Comparison of ENCODE assay signal across 22 cellular contexts in genomic region chr12:120562906-120563305, GRCh38. TPM values are rescaled to one million over a fixed set of nuclear protein-coding genes. Genes with fewer than 3 reads are reported as not detected.
A peak's percentile ranks its signal among the peaks of the same experiment; 100 is the strongest.
DNase-seq lines count a peak whose midpoint lies in the region; ATAC-seq and TF ChIP-seq lines count a peak whose summit lies in the region.
"Had no signal": no experiment of that assay in that cellular context is flagged by ENCODE, and none has a peak within 500 bp of the region (broad histone marks: within the 10 kb centered on the region; RNA-seq: fewer than 3 reads in every experiment).

No MANE protein-coding gene starts in this region.

- H3K4me3 ChIP-seq in right atrium auricular region: no peak overlapping the region
- H3K4me3 ChIP-seq in upper lobe of right lung: no peak overlapping the region
- H3K4me3 ChIP-seq: breast epithelium, spleen, suprapubic skin had no signal

- H3K4me1 ChIP-seq in right atrium auricular region: peaks cover 0 to 10% of the 10 kb centered on the region in 2 donors
- H3K4me1 ChIP-seq in upper lobe of right lung: no peaks in the 10 kb centered on the region
- H3K4me1 ChIP-seq: breast epithelium, suprapubic skin had no signal

- no peaks in the 10 kb centered on the region for H3K4me1 Mint-ChIP-seq in activated T-cell treated with anti-CD3 and anti-CD28 coated beads, Interleukin-2, amount 50 U/mL, for 24 hours (ENCODE audit: low read depth)
- no peaks in the 10 kb centered on the region for H3K4me1 Mint-ChIP-seq in central memory CD8-positive, alpha-beta T cell
- no peaks in the 10 kb centered on the region for H3K4me1 Mint-ChIP-seq in stimulated activated naive B cell treated with anti-CD40 and anti-IgM and Interleukin-4, amounts not matched to agents 10 μg/mL and 1 μg/mL and 100 μg/mL, for 72 hours
- H3K4me1 Mint-ChIP-seq: activated CD4-positive, alpha-beta memory T cell treated with anti-CD3 and anti-CD28 coated beads, Interleukin-2, amount 10 ng/mL, durations not matched to agents 7 days and 5 days had no signal

- H3K36me3 ChIP-seq in right atrium auricular region: peaks cover 91% of the 10 kb centered on the region
- H3K36me3 ChIP-seq in upper lobe of right lung: peaks cover 97% of the 10 kb centered on the region

- intact Hi-C loops in upper lobe of right lung (cut with DNase I): no loop called here

- no peak overlapping the region for H3K4me3 Mint-ChIP-seq in activated T-cell treated with anti-CD3 and anti-CD28 coated beads, Interleukin-2, amount 50 U/mL, for 24 hours
- no peak overlapping the region for H3K4me3 Mint-ChIP-seq in central memory CD8-positive, alpha-beta T cell
- no peak overlapping the region for H3K4me3 Mint-ChIP-seq in stimulated activated naive B cell treated with anti-CD40 and anti-IgM and Interleukin-4, amounts not matched to agents 10 μg/mL and 1 μg/mL and 100 μg/mL, for 72 hours
- H3K4me3 Mint-ChIP-seq: activated CD4-positive, alpha-beta memory T cell treated with anti-CD3 and anti-CD28 coated beads, Interleukin-2, amount 10 ng/mL, durations not matched to agents 7 days and 5 days; natural killer cell treated with Interleukin-12 subunit alpha and Interleukin-12 subunit beta and Interleukin-15 and Interleukin-18, amount 100 ng/mL, for 72 hours had no signal

- TF ChIP-seq CTCF in right atrium auricular region (IDR thresholded peaks at IDR 0.05): no peak
- TF ChIP-seq CTCF in upper lobe of right lung (IDR thresholded peaks at IDR 0.05): no peak

- H3K27ac ChIP-seq in right atrium auricular region: peak overlapping the region; percentile 68 to 73
- no peak overlapping the region for H3K27ac ChIP-seq in upper lobe of right lung
- H3K27ac ChIP-seq: 22Rv1, breast epithelium, HL-60, suprapubic skin had no signal

- H3K27me3 Mint-ChIP-seq in activated T-cell treated with anti-CD3 and anti-CD28 coated beads, Interleukin-2, amount 50 U/mL, for 24 hours: no peaks in the 10 kb centered on the region
- no peaks in the 10 kb centered on the region for H3K27me3 Mint-ChIP-seq in central memory CD8-positive, alpha-beta T cell
- H3K27me3 Mint-ChIP-seq in stimulated activated naive B cell treated with anti-CD40 and anti-IgM and Interleukin-4, amounts not matched to agents 10 μg/mL and 1 μg/mL and 100 μg/mL, for 72 hours: no peaks in the 10 kb centered on the region
- H3K27me3 Mint-ChIP-seq: activated CD4-positive, alpha-beta memory T cell treated with anti-CD3 and anti-CD28 coated beads, Interleukin-2, amount 10 ng/mL, durations not matched to agents 7 days and 5 days; natural killer cell treated with Interleukin-12 subunit alpha and Interleukin-12 subunit beta and Interleukin-15 and Interleukin-18, amount 100 ng/mL, for 72 hours had no signal

- ATAC-seq in central memory CD8-positive, alpha-beta T cell (replicated peaks; ENCODE audit: extremely low read depth, poor library complexity, severe bottlenecking): no peak
- no peak for ATAC-seq in stimulated activated naive B cell treated with anti-CD40 and anti-IgM and Interleukin-4, amounts not matched to agents 10 μg/mL and 1 μg/mL and 100 μg/mL, for 72 hours (replicated peaks)
- ATAC-seq in upper lobe of right lung: no peak
- ATAC-seq: SK-N-SH treated with all-trans-retinoic acid at 6 μM for 48 hours had no signal

- H3K27me3 ChIP-seq in right atrium auricular region (no peaks in the 10 kb centered on the region), upper lobe of right lung (no peaks in the 10 kb centered on the region)
- H3K27me3 ChIP-seq: breast epithelium, spleen, suprapubic skin had no signal

- peaks cover 94% of the 10 kb centered on the region for H3K36me3 Mint-ChIP-seq in activated T-cell treated with anti-CD3 and anti-CD28 coated beads, Interleukin-2, amount 50 U/mL, for 24 hours (ENCODE audit: low read depth)
- peaks cover 91% of the 10 kb centered on the region for H3K36me3 Mint-ChIP-seq in central memory CD8-positive, alpha-beta T cell (ENCODE audit: insufficient read depth)
- H3K36me3 Mint-ChIP-seq in stimulated activated naive B cell treated with anti-CD40 and anti-IgM and Interleukin-4, amounts not matched to agents 10 μg/mL and 1 μg/mL and 100 μg/mL, for 72 hours: peaks cover 35 to 45% of the 10 kb centered on the region in 2 donors

- no peaks in the 10 kb centered on the region for H3K9me3 Mint-ChIP-seq in activated T-cell treated with anti-CD3 and anti-CD28 coated beads, Interleukin-2, amount 50 U/mL, for 24 hours
- H3K9me3 Mint-ChIP-seq in central memory CD8-positive, alpha-beta T cell: no peaks in the 10 kb centered on the region
- no peaks in the 10 kb centered on the region for H3K9me3 Mint-ChIP-seq in stimulated activated naive B cell treated with anti-CD40 and anti-IgM and Interleukin-4, amounts not matched to agents 10 μg/mL and 1 μg/mL and 100 μg/mL, for 72 hours
- H3K9me3 Mint-ChIP-seq: activated CD4-positive, alpha-beta memory T cell treated with anti-CD3 and anti-CD28 coated beads, Interleukin-2, amount 10 ng/mL, durations not matched to agents 7 days and 5 days; natural killer cell treated with Interleukin-12 subunit alpha and Interleukin-12 subunit beta and Interleukin-15 and Interleukin-18, amount 100 ng/mL, for 72 hours had no signal

- no peak for DNase-seq in activated T-cell treated with anti-CD3 and anti-CD28 coated beads, Interleukin-2, amount 50 U/mL, for 24 hours
- DNase-seq in activated T-cell treated with anti-CD3 and anti-CD28 coated beads for 4 hours: no peak
- no peak for DNase-seq in central memory CD8-positive, alpha-beta T cell (ENCODE audit: low spot score in 2 of 2)
- no peak for DNase-seq in right atrium auricular region (ENCODE audit: low spot score)
- no peak for DNase-seq in stimulated activated naive B cell treated with anti-CD40 and anti-IgM and Interleukin-4, amounts not matched to agents 10 μg/mL and 1 μg/mL and 100 μg/mL, for 72 hours
- DNase-seq in upper lobe of right lung: no peak
- DNase-seq in H4 (ENCODE audit: low spot score): no peak
- no peak for DNase-seq in middle frontal gyrus (ENCODE audit: extremely low spot score, low spot score)
- DNase-seq: activated CD4-positive, alpha-beta memory T cell treated with anti-CD3 and anti-CD28 coated beads, Interleukin-2, amount 10 ng/mL, durations not matched to agents 7 days and 5 days; activated CD4-positive, CD25-positive, alpha-beta regulatory T cell treated with anti-CD3 and anti-CD28 coated beads, Interleukin-2, amount 50 U/mL, for 72 hours; DMS153; GOT3; midbrain; NCI-H146; spleen; T-helper 2 cell had no signal

- H3K9me3 ChIP-seq in right atrium auricular region (no peaks in the 10 kb centered on the region), upper lobe of right lung (no peaks in the 10 kb centered on the region)
- H3K9me3 ChIP-seq: breast epithelium, spleen, suprapubic skin had no signal

- peak overlapping the region; percentile 61 for H3K27ac Mint-ChIP-seq in activated T-cell treated with anti-CD3 and anti-CD28 coated beads, Interleukin-2, amount 50 U/mL, for 24 hours
- peak overlapping the region; percentile 25 for H3K27ac Mint-ChIP-seq in central memory CD8-positive, alpha-beta T cell (ENCODE audit: low read depth)
- peak overlapping the region; percentile 71 for H3K27ac Mint-ChIP-seq in stimulated activated naive B cell treated with anti-CD40 and anti-IgM and Interleukin-4, amounts not matched to agents 10 μg/mL and 1 μg/mL and 100 μg/mL, for 72 hours
- H3K27ac Mint-ChIP-seq: activated CD4-positive, alpha-beta memory T cell treated with anti-CD3 and anti-CD28 coated beads, Interleukin-2, amount 10 ng/mL, durations not matched to agents 7 days and 5 days had no signal

RNA-seq across cellular contexts. Expression of gene POP5, which starts 18.3 kb away (rescaled TPM):
- 10 to 100 TPM; 21.8 to 33.9 TPM for total RNA-seq in right atrium auricular region
- 41.1 TPM for total RNA-seq in upper lobe of right lung
- total RNA-seq in H4 (2014; rRNA removed; shearing (Covaris generic)): 71.1 and 77.5 TPM in 2 replicates

RNA-seq across cellular contexts. Expression of gene RNF10, which starts 28.8 kb away (rescaled TPM):
- total RNA-seq in right atrium auricular region: 100 to 1,000 TPM; 166 to 168 TPM
- total RNA-seq in upper lobe of right lung: 190 TPM
- 59.4 and 74.9 TPM in 2 replicates for total RNA-seq in H4 (2014; rRNA removed; shearing (Covaris generic))

RNA-seq across cellular contexts. Expression of gene COQ5, which starts 33.9 kb away (rescaled TPM):
- 10 to 100 TPM; 21.9 to 34.3 TPM for total RNA-seq in right atrium auricular region
- 19.6 TPM for total RNA-seq in upper lobe of right lung
- 47.9 and 50.9 TPM in 2 replicates for total RNA-seq in H4 (2014; rRNA removed; shearing (Covaris generic))
